9 cellular contexts compared by ENCODE assay signal in the genomic region with DNA sequence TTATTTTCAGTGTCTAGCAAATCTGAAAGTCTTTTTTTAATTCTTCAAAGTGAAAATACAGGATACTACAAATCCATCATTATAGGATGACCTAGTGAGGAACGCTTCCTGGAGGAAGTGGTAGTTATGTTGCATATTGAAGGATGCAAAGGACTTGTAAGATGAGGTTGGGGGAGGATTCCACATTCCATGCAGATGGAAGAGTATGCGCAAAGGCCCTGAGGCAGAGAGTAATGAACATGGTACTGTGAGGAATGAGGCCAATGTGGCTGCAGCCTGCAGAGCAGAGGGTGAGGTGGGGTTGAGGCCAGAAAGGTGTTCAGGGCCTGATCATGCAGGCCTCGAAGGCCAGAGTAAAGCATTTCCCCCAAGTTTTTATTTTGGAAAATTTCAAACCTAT.
"Had no signal": no experiment of that assay in that cellular context is flagged by ENCODE, and none has a peak within 500 bp of the region (broad histone marks: within the 10 kb centered on the region; RNA-seq: fewer than 3 reads in every experiment).

No MANE protein-coding gene starts in this region.

- H3K36me3 ChIP-seq: HAP-1 had no signal

- H3K27ac ChIP-seq: GM23248 had no signal

- H3K4me2 ChIP-seq: GM23338 had no signal

- H3K4me3 ChIP-seq: GM23248, GM23338, HAP-1 had no signal

- H2AFZ ChIP-seq: GM23248, GM23338 had no signal

- ATAC-seq: GM23338, HCT116 had no signal

- H3K9ac ChIP-seq: GM23248 had no signal

- H3K4me1 ChIP-seq: HAP-1 had no signal

- H3K9me3 ChIP-seq: HAP-1 had no signal

- DNase-seq: GOT3, H7, H9, HCEC 1CT, HFFc6 had no signal
